Comparison of ENCODE assay signal across 1 cellular context in the genomic region with DNA sequence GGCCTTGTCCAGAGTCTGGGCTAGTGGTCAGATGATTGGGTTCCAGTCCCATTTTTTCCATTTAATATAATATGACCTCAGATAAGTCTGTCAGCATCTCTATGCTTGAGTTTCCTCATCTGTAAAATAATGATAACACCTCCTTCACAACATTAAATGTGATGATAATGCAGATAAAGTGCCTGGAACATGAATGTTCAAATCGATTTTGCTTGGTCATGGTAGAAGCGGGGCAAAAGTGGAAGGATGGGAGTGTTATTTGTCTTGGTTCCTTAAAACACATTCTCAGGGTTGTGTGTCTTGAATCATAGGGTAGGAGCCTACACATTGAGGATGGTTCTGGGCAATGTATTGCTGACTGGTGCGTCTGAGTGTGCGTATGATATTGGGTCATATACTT.
TF ChIP-seq lines count a peak whose summit lies in the region.

No MANE protein-coding gene starts in this region.

TF ChIP-seq in K562, 482 proteins besides CTCF, POLR2A, EP300 and RAD21 (continued from another document and continues in another):
- TF ChIP-seq, protein P1, sequence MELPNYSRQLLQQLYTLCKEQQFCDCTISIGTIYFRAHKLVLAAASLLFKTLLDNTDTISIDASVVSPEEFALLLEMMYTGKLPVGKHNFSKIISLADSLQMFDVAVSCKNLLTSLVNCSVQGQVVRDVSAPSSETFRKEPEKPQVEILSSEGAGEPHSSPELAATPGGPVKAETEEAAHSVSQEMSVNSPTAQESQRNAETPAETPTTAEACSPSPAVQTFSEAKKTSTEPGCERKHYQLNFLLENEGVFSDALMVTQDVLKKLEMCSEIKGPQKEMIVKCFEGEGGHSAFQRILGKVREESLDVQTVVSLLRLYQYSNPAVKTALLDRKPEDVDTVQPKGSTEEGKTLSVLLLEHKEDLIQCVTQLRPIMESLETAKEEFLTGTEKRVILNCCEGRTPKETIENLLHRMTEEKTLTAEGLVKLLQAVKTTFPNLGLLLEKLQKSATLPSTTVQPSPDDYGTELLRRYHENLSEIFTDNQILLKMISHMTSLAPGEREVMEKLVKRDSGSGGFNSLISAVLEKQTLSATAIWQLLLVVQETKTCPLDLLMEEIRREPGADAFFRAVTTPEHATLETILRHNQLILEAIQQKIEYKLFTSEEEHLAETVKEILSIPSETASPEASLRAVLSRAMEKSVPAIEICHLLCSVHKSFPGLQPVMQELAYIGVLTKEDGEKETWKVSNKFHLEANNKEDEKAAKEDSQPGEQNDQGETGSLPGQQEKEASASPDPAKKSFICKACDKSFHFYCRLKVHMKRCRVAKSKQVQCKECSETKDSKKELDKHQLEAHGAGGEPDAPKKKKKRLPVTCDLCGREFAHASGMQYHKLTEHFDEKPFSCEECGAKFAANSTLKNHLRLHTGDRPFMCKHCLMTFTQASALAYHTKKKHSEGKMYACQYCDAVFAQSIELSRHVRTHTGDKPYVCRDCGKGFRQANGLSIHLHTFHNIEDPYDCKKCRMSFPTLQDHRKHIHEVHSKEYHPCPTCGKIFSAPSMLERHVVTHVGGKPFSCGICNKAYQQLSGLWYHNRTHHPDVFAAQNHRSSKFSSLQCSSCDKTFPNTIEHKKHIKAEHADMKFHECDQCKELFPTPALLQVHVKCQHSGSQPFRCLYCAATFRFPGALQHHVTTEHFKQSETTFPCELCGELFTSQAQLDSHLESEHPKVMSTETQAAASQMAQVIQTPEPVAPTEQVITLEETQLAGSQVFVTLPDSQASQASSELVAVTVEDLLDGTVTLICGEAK (IDR thresholded peaks at IDR 0.05): no peak
- TF ChIP-seq, protein P1 (CRISPR knock-in tag; IDR thresholded peaks at IDR 0.05): no peak
- TF ChIP-seq, protein P2, sequence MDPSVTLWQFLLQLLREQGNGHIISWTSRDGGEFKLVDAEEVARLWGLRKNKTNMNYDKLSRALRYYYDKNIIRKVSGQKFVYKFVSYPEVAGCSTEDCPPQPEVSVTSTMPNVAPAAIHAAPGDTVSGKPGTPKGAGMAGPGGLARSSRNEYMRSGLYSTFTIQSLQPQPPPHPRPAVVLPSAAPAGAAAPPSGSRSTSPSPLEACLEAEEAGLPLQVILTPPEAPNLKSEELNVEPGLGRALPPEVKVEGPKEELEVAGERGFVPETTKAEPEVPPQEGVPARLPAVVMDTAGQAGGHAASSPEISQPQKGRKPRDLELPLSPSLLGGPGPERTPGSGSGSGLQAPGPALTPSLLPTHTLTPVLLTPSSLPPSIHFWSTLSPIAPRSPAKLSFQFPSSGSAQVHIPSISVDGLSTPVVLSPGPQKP (CRISPR knock-in tag; IDR thresholded peaks at IDR 0.05): no peak
- TF ChIP-seq HDAC6 (IDR thresholded peaks at IDR 0.05; ENCODE audit: low read depth, low read length) (no peak), HMG20B (CRISPR knock-in tag; IDR thresholded peaks at IDR 0.05) (no peak), U2AF2 (optimal IDR thresholded peaks at IDR 0.05; ENCODE audit: low read depth, low read length) (no peak), CHD1 (IDR thresholded peaks at IDR 0.05; ENCODE audit: low read length) (no peak), MCM2 (IDR thresholded peaks at IDR 0.05; ENCODE audit: low read depth) (no peak), LCOR (CRISPR knock-in tag; IDR thresholded peaks at IDR 0.05) (no peak), CCAR2 (IDR thresholded peaks at IDR 0.05; ENCODE audit: low read depth, low read length) (no peak), NCOA4 (IDR thresholded peaks at IDR 0.05; ENCODE audit: partially characterized antibody) (no peak), GATA2 (CRISPR knock-in tag; IDR thresholded peaks at IDR 0.05) (peak; percentile 16; the same call in 1 of the 2 replicates), SMARCA4 (IDR thresholded peaks at IDR 0.05) (peak; percentile 62), POLR2G (IDR thresholded peaks at IDR 0.05; ENCODE audit: low read depth, low read length) (no peak), ZNF143 (CRISPR knock-in tag; IDR thresholded peaks at IDR 0.05) (no peak), NFE2L1 (tag; IDR thresholded peaks at IDR 0.05; ENCODE audit: borderline replicate concordance, low read depth) (peak; percentile 59; the same call in 1 of the 2 replicates), CBFA2T3 (IDR thresholded peaks at IDR 0.05) (peak; percentile 62), DMBX1 (CRISPR knock-in tag; IDR thresholded peaks at IDR 0.05; ENCODE audit: borderline replicate concordance) (no peak), PHF21A (IDR thresholded peaks at IDR 0.05; ENCODE audit: borderline replicate concordance, low read depth) (no peak), ZNF239 (CRISPR knock-in tag; IDR thresholded peaks at IDR 0.05) (no peak), HIVEP1 (CRISPR knock-in tag; IDR thresholded peaks at IDR 0.05) (no peak), MXI1 (IDR thresholded peaks at IDR 0.05; ENCODE audit: low read depth, low read length) (no peak)
- TF ChIP-seq, protein P3, sequence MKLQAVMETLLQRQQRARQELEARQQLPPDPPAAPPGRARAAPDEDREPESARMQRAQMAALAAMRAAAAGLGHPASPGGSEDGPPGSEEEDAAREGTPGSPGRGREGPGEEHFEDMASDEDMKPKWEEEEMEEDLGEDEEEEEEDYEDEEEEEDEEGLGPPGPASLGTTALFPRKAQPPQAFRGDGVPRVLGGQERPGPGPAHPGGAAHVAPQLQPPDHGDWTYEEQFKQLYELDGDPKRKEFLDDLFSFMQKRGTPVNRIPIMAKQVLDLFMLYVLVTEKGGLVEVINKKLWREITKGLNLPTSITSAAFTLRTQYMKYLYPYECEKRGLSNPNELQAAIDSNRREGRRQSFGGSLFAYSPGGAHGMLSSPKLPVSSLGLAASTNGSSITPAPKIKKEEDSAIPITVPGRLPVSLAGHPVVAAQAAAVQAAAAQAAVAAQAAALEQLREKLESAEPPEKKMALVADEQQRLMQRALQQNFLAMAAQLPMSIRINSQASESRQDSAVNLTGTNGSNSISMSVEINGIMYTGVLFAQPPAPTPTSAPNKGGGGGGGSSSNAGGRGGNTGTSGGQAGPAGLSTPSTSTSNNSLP (IDR thresholded peaks at IDR 0.05; ENCODE audit: borderline replicate concordance, low read depth, low read length): 0 out of 2 replicates have a peak, but pooled peaks have one; percentile 42
- TF ChIP-seq, protein P4, sequence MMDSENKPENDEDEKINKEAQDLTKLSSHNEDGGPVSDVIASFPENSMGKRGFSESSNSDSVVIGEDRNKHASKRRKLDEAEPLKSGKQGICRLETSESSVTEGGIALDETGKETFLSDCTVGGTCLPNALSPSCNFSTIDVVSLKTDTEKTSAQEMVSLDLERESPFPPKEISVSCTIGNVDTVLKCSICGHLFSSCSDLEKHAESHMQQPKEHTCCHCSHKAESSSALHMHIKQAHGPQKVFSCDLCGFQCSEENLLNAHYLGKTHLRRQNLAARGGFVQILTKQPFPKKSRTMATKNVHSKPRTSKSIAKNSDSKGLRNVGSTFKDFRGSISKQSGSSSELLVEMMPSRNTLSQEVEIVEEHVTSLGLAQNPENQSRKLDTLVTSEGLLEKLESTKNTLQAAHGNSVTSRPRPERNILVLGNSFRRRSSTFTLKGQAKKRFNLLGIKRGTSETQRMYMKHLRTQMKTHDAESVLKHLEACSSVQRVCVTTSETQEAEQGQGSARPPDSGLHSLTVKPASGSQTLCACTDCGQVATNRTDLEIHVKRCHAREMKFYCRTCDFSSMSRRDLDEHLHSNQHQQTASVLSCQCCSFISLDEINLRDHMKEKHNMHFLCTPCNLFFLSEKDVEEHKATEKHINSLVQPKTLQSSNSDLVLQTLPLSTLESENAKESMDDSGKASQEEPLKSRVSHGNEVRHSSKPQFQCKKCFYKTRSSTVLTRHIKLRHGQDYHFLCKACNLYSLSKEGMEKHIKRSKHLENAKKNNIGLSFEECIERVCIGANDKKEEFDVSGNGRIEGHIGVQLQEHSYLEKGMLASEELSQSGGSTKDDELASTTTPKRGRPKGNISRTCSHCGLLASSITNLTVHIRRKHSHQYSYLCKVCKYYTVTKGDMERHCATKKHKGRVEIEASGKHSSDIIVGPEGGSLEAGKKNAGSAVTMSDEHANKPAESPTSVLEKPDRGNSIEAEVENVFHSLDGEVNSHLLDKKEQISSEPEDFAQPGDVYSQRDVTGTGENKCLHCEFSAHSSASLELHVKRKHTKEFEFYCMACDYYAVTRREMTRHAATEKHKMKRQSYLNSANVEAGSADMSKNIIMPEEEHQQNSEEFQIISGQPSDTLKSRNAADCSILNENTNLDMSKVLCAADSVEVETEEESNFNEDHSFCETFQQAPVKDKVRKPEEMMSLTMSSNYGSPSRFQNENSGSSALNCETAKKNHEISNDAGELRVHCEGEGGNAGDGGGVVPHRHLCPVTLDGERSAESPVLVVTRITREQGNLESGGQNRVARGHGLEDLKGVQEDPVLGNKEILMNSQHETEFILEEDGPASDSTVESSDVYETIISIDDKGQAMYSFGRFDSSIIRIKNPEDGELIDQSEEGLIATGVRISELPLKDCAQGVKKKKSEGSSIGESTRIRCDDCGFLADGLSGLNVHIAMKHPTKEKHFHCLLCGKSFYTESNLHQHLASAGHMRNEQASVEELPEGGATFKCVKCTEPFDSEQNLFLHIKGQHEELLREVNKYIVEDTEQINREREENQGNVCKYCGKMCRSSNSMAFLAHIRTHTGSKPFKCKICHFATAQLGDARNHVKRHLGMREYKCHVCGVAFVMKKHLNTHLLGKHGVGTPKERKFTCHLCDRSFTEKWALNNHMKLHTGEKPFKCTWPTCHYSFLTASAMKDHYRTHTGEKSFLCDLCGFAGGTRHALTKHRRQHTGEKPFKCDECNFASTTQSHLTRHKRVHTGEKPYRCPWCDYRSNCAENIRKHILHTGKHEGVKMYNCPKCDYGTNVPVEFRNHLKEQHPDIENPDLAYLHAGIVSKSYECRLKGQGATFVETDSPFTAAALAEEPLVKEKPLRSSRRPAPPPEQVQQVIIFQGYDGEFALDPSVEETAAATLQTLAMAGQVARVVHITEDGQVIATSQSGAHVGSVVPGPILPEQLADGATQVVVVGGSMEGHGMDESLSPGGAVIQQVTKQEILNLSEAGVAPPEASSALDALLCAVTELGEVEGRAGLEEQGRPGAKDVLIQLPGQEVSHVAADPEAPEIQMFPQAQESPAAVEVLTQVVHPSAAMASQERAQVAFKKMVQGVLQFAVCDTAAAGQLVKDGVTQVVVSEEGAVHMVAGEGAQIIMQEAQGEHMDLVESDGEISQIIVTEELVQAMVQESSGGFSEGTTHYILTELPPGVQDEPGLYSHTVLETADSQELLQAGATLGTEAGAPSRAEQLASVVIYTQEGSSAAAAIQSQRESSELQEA (IDR thresholded peaks at IDR 0.05; ENCODE audit: low read depth): no peak
- TF ChIP-seq, protein P5, sequence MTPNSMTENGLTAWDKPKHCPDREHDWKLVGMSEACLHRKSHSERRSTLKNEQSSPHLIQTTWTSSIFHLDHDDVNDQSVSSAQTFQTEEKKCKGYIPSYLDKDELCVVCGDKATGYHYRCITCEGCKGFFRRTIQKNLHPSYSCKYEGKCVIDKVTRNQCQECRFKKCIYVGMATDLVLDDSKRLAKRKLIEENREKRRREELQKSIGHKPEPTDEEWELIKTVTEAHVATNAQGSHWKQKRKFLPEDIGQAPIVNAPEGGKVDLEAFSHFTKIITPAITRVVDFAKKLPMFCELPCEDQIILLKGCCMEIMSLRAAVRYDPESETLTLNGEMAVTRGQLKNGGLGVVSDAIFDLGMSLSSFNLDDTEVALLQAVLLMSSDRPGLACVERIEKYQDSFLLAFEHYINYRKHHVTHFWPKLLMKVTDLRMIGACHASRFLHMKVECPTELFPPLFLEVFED (CRISPR knock-in tag; conservative IDR thresholded peaks at IDR 0.05): no peak
- TF ChIP-seq, protein P6, sequence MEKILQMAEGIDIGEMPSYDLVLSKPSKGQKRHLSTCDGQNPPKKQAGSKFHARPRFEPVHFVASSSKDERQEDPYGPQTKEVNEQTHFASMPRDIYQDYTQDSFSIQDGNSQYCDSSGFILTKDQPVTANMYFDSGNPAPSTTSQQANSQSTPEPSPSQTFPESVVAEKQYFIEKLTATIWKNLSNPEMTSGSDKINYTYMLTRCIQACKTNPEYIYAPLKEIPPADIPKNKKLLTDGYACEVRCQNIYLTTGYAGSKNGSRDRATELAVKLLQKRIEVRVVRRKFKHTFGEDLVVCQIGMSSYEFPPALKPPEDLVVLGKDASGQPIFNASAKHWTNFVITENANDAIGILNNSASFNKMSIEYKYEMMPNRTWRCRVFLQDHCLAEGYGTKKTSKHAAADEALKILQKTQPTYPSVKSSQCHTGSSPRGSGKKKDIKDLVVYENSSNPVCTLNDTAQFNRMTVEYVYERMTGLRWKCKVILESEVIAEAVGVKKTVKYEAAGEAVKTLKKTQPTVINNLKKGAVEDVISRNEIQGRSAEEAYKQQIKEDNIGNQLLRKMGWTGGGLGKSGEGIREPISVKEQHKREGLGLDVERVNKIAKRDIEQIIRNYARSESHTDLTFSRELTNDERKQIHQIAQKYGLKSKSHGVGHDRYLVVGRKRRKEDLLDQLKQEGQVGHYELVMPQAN (IDR thresholded peaks at IDR 0.05; ENCODE audit: borderline replicate concordance): no peak
